ENCODE assay signal across 20 cellular contexts in genomic region chr6:77633993-77634392, GRCh38. TPM values are rescaled to one million over a fixed set of nuclear protein-coding genes. Genes with fewer than 3 reads are reported as not detected.
DNase-seq lines count a peak whose midpoint lies in the region; ATAC-seq and FAIRE-seq lines count a peak whose summit lies in the region.
"Had no signal": no experiment of that assay in that cellular context is flagged by ENCODE, and none has a peak within 500 bp of the region (broad histone marks: within the 10 kb centered on the region; RNA-seq: fewer than 3 reads in every experiment).

No MANE protein-coding gene starts in this region.

- no peak overlapping the region for H2BK12ac ChIP-seq in mesenchymal stem cell (ENCODE audit: low read length in 2 of 2)

- H2AK5ac ChIP-seq in mesenchymal stem cell (ENCODE audit: low read length, severe bottlenecking): no peak overlapping the region

- H3K4me2 ChIP-seq in mesenchymal stem cell (ENCODE audit: low read length, poor library complexity, severe bottlenecking): no peak overlapping the region
- H3K4me2 ChIP-seq: SK-N-SH had no signal

- no peak overlapping the region for H2BK15ac ChIP-seq in mesenchymal stem cell (ENCODE audit: low read depth, poor library complexity, severe bottlenecking)

- peaks cover 2% of the 10 kb centered on the region for H3K9me3 ChIP-seq in mesenchymal stem cell (ENCODE audit: control insufficient read depth, low read length)
- H3K9me3 ChIP-seq: BE2C, MG63, SK-N-SH had no signal

- no peak overlapping the region for H3K9ac ChIP-seq in mesenchymal stem cell (ENCODE audit: low read length)
- H3K9ac ChIP-seq: SK-N-SH had no signal

- H3K27me3 ChIP-seq in mesenchymal stem cell (ENCODE audit: control insufficient read depth in 1 of 2, insufficient read depth in 1 of 2, low read length in 2 of 2): no peaks in the 10 kb centered on the region
- H3K27me3 ChIP-seq: BE2C, MG63 had no signal

- peak overlapping the region; percentile 4 for H3K27ac ChIP-seq in mesenchymal stem cell (ENCODE audit: low read length, poor library complexity, severe bottlenecking)

- DNase-seq in LHCN-M2 (ENCODE audit: low read depth) (peak; percentile 43), astrocyte of the hippocampus (ENCODE audit: low read depth, low spot score) (peak; percentile 93), mesenchymal stem cell (peak; percentile 5), urothelium cell line (ENCODE audit: low spot score) (peak; percentile 3), RKO (ENCODE audit: low spot score) (no peak)
- no peak for DNase-seq in activated effector memory CD4-positive, alpha-beta T cell treated with Interleukin-2 at 50 U/mL for 16 hours
- DNase-seq: BE2C; CD4-positive, alpha-beta T cell; DMS79; GOT3; KBM-7; MG63; NCI-H1092 treated with DMSO at 0.1 percent for 48 hours; NCI-H1694; NCI-H524; Right ventricle myocardium superior; SK-N-SH had no signal

- no peaks in the 10 kb centered on the region for H3K4me1 ChIP-seq in mesenchymal stem cell (ENCODE audit: control insufficient read depth, insufficient read depth, low read depth, low read length)
- H3K4me1 ChIP-seq: BE2C had no signal

- no peak overlapping the region for H3K4ac ChIP-seq in mesenchymal stem cell (ENCODE audit: low read depth in 1 of 2, low read length in 2 of 2)

- no peak for ATAC-seq in GM18867 (IDR thresholded peaks at IDR 0.05; ENCODE audit: unreplicated experiment)

- no peak overlapping the region for H3K4me3 ChIP-seq in mesenchymal stem cell (ENCODE audit: insufficient read depth in 1 of 2, low read depth in 1 of 2, low read length in 2 of 2)
- H3K4me3 ChIP-seq: MG63 had no signal

- H2AFZ ChIP-seq in mesenchymal stem cell (ENCODE audit: low read depth, low read length): no peak overlapping the region

- no peak overlapping the region for H2BK5ac ChIP-seq in mesenchymal stem cell (ENCODE audit: low read depth, low read length, poor library complexity, severe bottlenecking)

- H3K23ac ChIP-seq in mesenchymal stem cell (ENCODE audit: low read length in 2 of 2): no peak overlapping the region

- no peaks in the 10 kb centered on the region for H3K36me3 ChIP-seq in mesenchymal stem cell (ENCODE audit: control insufficient read depth in 1 of 2, insufficient read depth in 2 of 2, low read depth in 1 of 2, low read length in 2 of 2)
- H3K36me3 ChIP-seq: BE2C, MG63 had no signal

- H2BK120ac ChIP-seq in mesenchymal stem cell (ENCODE audit: low read depth, low read length): no peak overlapping the region

- no peak overlapping the region for H4K91ac ChIP-seq in mesenchymal stem cell (ENCODE audit: low read length)

- FAIRE-seq in urothelium cell line (lab: Jason Lieb, UNC): no peak
- FAIRE-seq: D721Med had no signal

- H3K18ac ChIP-seq in mesenchymal stem cell (ENCODE audit: low read depth in 1 of 2, low read length in 2 of 2): no peak overlapping the region

- H3K14ac ChIP-seq in mesenchymal stem cell (ENCODE audit: low read length in 2 of 2): no peak overlapping the region

- H4K8ac ChIP-seq in mesenchymal stem cell (ENCODE audit: low read length): no peak overlapping the region

- no peaks in the 10 kb centered on the region for H3K79me1 ChIP-seq in mesenchymal stem cell (replicated peaks; ENCODE audit: low read length, poor library complexity, severe bottlenecking)

RNA-seq across cellular contexts. Expression of gene MEI4, which starts 18.8 kb away (rescaled TPM):
- total RNA-seq in LHCN-M2 (2014; rRNA removed): not detected in 2 replicates
- polyA plus RNA-seq in LHCN-M2 (2012): 0.09 TPM
- not detected for polyA plus RNA-seq in mesenchymal stem cell (2013, experiment 1 of 2)
- 0.01 TPM for polyA plus RNA-seq in mesenchymal stem cell (2013, experiment 2 of 2)
- total RNA-seq: CD4-positive, alpha-beta T cell had no signal
- polyA plus RNA-seq: AG04450, SK-N-SH had no signal

Comparison
In these comparisons a context has a peak if more than half of its experiments do, and no peak if none do; other contexts are left out.
1. DNase-seq: peak in LHCN-M2 (single experiment), astrocyte of the hippocampus (single experiment), mesenchymal stem cell (single experiment) and urothelium cell line (single experiment); none in activated effector memory CD4-positive, alpha-beta T cell treated with Interleukin-2 at 50 U/mL for 16 hours (single experiment) and RKO (single experiment).